ENCODE assay signal across 19 cellular contexts in genomic region chr2:237666606-237667005, GRCh38.
"Had no signal": no experiment of that assay in that cellular context is flagged by ENCODE, and none has a peak within 500 bp of the region (broad histone marks: within the 10 kb centered on the region; RNA-seq: fewer than 3 reads in every experiment).

No MANE protein-coding gene starts in this region.

- H3K36me3 Mint-ChIP-seq: mesothelial cell of epicardium had no signal

- ATAC-seq: activated CD8-positive, alpha-beta T cell treated with anti-CD3 and anti-CD28 coated beads, Interleukin-2, amount 10 ng/mL, durations not matched to agents 7 days and 5 days; activated naive CD8-positive, alpha-beta T cell treated with anti-CD3 and anti-CD28 coated beads, Interleukin-2, amount 50 U/mL, for 24 hours; gastroesophageal sphincter; left colon; lower lobe of right lung; upper lobe of right lung had no signal

- H3K9me3 ChIP-seq: ascending aorta, breast epithelium, gastroesophageal sphincter, lower lobe of right lung, right atrium auricular region, suprapubic skin, upper lobe of right lung had no signal

- H3K27me3 Mint-ChIP-seq: activated naive CD8-positive, alpha-beta T cell treated with anti-CD3 and anti-CD28 coated beads, Interleukin-2, amount 50 U/mL, for 24 hours had no signal

- H3K9me3 Mint-ChIP-seq: activated B cell treated with CpG ODN at 0.5 μM for 24 hours; activated naive CD4-positive, alpha-beta T cell treated with anti-CD3 and anti-CD28 coated beads for 36 hours; activated naive CD8-positive, alpha-beta T cell treated with anti-CD3 and anti-CD28 coated beads, Interleukin-2, amount 50 U/mL, for 24 hours; mesothelial cell of epicardium had no signal

- DNase-seq: activated B cell treated with CpG ODN at 0.5 μM for 24 hours; activated CD4-positive, alpha-beta T cell treated with anti-CD3 and anti-CD28 coated beads for 48 hours; activated CD8-positive, alpha-beta memory T cell treated with anti-CD3 and anti-CD28 coated beads, Interleukin-2, amount 50 U/mL, for 4 hours; activated CD8-positive, alpha-beta T cell treated with anti-CD3 and anti-CD28 coated beads, Interleukin-2, amount 10 ng/mL, durations not matched to agents 7 days and 5 days; activated naive CD4-positive, alpha-beta T cell treated with anti-CD3 and anti-CD28 coated beads for 36 hours; activated naive CD8-positive, alpha-beta T cell treated with anti-CD3 and anti-CD28 coated beads, Interleukin-2, amount 50 U/mL, for 24 hours; erythroblast; left colon; lower lobe of right lung; posterior cingulate gyrus; stimulated activated CD4-positive, alpha-beta T cell treated with anti-CD3 and anti-CD28 coated beads, Interleukin-2, amount 100 ng/mL, for 48 hours; stimulated activated naive CD4-positive, alpha-beta T cell had no signal

- H3K36me3 ChIP-seq: breast epithelium, gastroesophageal sphincter, lower lobe of right lung, right atrium auricular region, suprapubic skin, upper lobe of right lung had no signal

- H3K4me3 ChIP-seq: ascending aorta, breast epithelium, gastroesophageal sphincter, lower lobe of right lung, right atrium auricular region, suprapubic skin, upper lobe of right lung had no signal

- H3K27ac ChIP-seq: ascending aorta, breast epithelium, lower lobe of right lung, right atrium auricular region, suprapubic skin, upper lobe of right lung had no signal

- H3K27ac Mint-ChIP-seq: activated B cell treated with CpG ODN at 0.5 μM for 24 hours; activated CD8-positive, alpha-beta T cell treated with anti-CD3 and anti-CD28 coated beads, Interleukin-2, amount 10 ng/mL, durations not matched to agents 7 days and 5 days; activated naive CD4-positive, alpha-beta T cell treated with anti-CD3 and anti-CD28 coated beads for 36 hours; activated naive CD8-positive, alpha-beta T cell treated with anti-CD3 and anti-CD28 coated beads, Interleukin-2, amount 50 U/mL, for 24 hours; mesothelial cell of epicardium had no signal

- H3K4me3 Mint-ChIP-seq: activated B cell treated with CpG ODN at 0.5 μM for 24 hours; activated CD8-positive, alpha-beta T cell treated with anti-CD3 and anti-CD28 coated beads, Interleukin-2, amount 10 ng/mL, durations not matched to agents 7 days and 5 days; activated naive CD4-positive, alpha-beta T cell treated with anti-CD3 and anti-CD28 coated beads for 36 hours; activated naive CD8-positive, alpha-beta T cell treated with anti-CD3 and anti-CD28 coated beads, Interleukin-2, amount 50 U/mL, for 24 hours; mesothelial cell of epicardium had no signal

- H3K27me3 ChIP-seq: ascending aorta, breast epithelium, gastroesophageal sphincter, right atrium auricular region, suprapubic skin, upper lobe of right lung had no signal
